Comparison of ENCODE assay signal across 22 cellular contexts in the genomic region with DNA sequence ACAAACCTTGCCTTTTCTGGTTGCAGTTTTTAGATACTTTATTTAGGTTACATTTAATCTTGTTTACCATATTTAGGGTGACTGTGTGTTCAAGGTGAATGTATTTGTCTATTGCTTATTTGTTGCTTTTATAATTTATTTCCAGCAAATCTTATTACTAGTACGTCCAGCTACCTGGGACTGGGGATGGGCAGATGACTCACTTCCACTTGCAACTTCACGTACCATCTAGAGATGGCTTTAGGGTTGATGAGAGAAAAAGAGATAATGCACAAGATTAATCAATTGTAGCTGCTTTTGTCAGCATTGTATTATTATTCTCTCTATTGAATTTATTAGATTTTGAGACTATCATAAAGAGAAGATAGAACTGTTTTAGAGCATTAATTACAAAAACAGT. TPM values are rescaled to one million over a fixed set of nuclear protein-coding genes. Genes with fewer than 3 reads are reported as not detected.
"Had no signal": no experiment of that assay in that cellular context is flagged by ENCODE, and none has a peak within 500 bp of the region (broad histone marks: within the 10 kb centered on the region; RNA-seq: fewer than 3 reads in every experiment).

No MANE protein-coding gene starts in this region.

- H3K27me3 ChIP-seq: dorsolateral prefrontal cortex, esophagus squamous epithelium, right atrium auricular region, sigmoid colon, testis, tibial nerve, upper lobe of right lung, vagina had no signal

- H3K36me3 Mint-ChIP-seq: naive B cell; stimulated activated naive B cell treated with anti-CD40 and anti-IgM and Interleukin-4, amounts not matched to agents 10 μg/mL and 1 μg/mL and 100 μg/mL, for 72 hours had no signal

- H3K27ac Mint-ChIP-seq: immature natural killer cell; naive B cell; nephron; stimulated activated naive B cell treated with anti-CD40 and anti-IgM and Interleukin-4, amounts not matched to agents 10 μg/mL and 1 μg/mL and 100 μg/mL, for 72 hours; stimulated activated naive CD8-positive, alpha-beta T cell treated with anti-CD3 and anti-CD28 coated beads, Interleukin-15, amount 100 ng/mL, for 72 hours had no signal

- H3K4me1 Mint-ChIP-seq: immature natural killer cell had no signal

- DNase-seq: cortex of kidney; dorsolateral prefrontal cortex; effector CD8-positive, alpha-beta T cell; esophagus squamous epithelium; immature natural killer cell; left colon; left ventricle myocardium superior; mesendoderm; naive B cell; sigmoid colon; stimulated activated CD4-positive, alpha-beta T cell treated with anti-CD3 and anti-CD28 coated beads, Interleukin-2, amount 100 ng/mL, for 24 hours; stimulated activated CD4-positive, alpha-beta T cell treated with anti-CD3 and anti-CD28 coated beads, Interleukin-4, amount 100 ng/mL, for 4 hours; stimulated activated naive B cell treated with anti-CD40 and anti-IgM and Interleukin-4, amounts not matched to agents 10 μg/mL and 1 μg/mL and 100 μg/mL, for 72 hours; stimulated activated naive CD8-positive, alpha-beta T cell treated with anti-CD3 and anti-CD28 coated beads, Interleukin-15, amount 100 ng/mL, for 72 hours; testis; upper lobe of right lung had no signal

- H3K4me3 Mint-ChIP-seq: immature natural killer cell; nephron; stimulated activated naive B cell treated with anti-CD40 and anti-IgM and Interleukin-4, amounts not matched to agents 10 μg/mL and 1 μg/mL and 100 μg/mL, for 72 hours; stimulated activated naive CD8-positive, alpha-beta T cell treated with anti-CD3 and anti-CD28 coated beads, Interleukin-15, amount 100 ng/mL, for 72 hours had no signal

- H3K4me3 ChIP-seq: dorsolateral prefrontal cortex, esophagus squamous epithelium, lung, right atrium auricular region, sigmoid colon, skin epidermis, testis, tibial nerve, upper lobe of right lung, vagina had no signal

- H3K4me1 ChIP-seq: right atrium auricular region, upper lobe of right lung had no signal

- H3K9me3 ChIP-seq: right atrium auricular region, testis, upper lobe of right lung, vagina had no signal

- H3K27ac ChIP-seq: dorsolateral prefrontal cortex, esophagus squamous epithelium, right atrium auricular region, sigmoid colon, skin epidermis, testis, tibial nerve, upper lobe of right lung, vagina had no signal

- H3K36me3 ChIP-seq: esophagus squamous epithelium, right atrium auricular region, sigmoid colon, upper lobe of right lung, vagina had no signal

RNA-seq across cellular contexts. Expression of a gene that starts 5.1 kb away (rescaled TPM):
- polyA plus RNA-seq: immature natural killer cell had no signal

RNA-seq across cellular contexts. Expression of a gene that starts 30.4 kb away (rescaled TPM):
- polyA plus RNA-seq: immature natural killer cell had no signal
